ENCODE assay signal across 18 cellular contexts in genomic region chr6:3623451-3624267, GRCh38.
DNase-seq lines count a peak whose midpoint lies in the region; ATAC-seq and TF ChIP-seq lines count a peak whose summit lies in the region.
"Had no signal": no experiment of that assay in that cellular context is flagged by ENCODE, and none has a peak within 500 bp of the region (broad histone marks: within the 10 kb centered on the region; RNA-seq: fewer than 3 reads in every experiment).

No MANE protein-coding gene starts in this region.

- intact Hi-C loops in cardiac septum (cut with DNase I): no loop called here
- intact Hi-C loops in Right ventricle myocardium inferior (cut with DNase I): no loop called here

- no peak overlapping the region for H3K4me3 Mint-ChIP-seq in type B pancreatic cell
- H3K4me3 Mint-ChIP-seq: activated T-helper 1 cell treated with anti-CD3 and anti-CD28 coated beads, Interleukin-12 subunit alpha, Interleukin-12 subunit beta, Interleukin-2, Interleukin-4 antibody, amounts not matched to agents 30 ng/mL and 10 ng/mL and 1 ng/mL, durations not matched to agents 14 hours and 24 hours and 36 hours; nephron had no signal

- H3K36me3 ChIP-seq in H7 (replicated peaks; ENCODE audit: control insufficient read depth, insufficient read depth, low read length): no peaks in the 10 kb centered on the region
- H3K36me3 ChIP-seq: gastrocnemius medialis had no signal

- TF ChIP-seq CTCF in type B pancreatic cell (conservative IDR thresholded peaks at IDR 0.05): no peak

- H3K4me1 Mint-ChIP-seq in type B pancreatic cell (ENCODE audit: unreplicated experiment): peaks cover 25% of the 10 kb centered on the region

- peak; percentile 38 for DNase-seq in cardiac septum (ENCODE audit: low spot score)
- no peak for DNase-seq in Right ventricle myocardium inferior (ENCODE audit: missing footprints)
- DNase-seq in activated T-cell treated with anti-CD3 and anti-CD28 coated beads, Interleukin-2, amount 50 U/mL, for 48 hours: peak; percentile 28 to 33
- DNase-seq in left kidney (ENCODE audit: low read depth, low spot score): peak; percentile 70
- DNase-seq in type B pancreatic cell (ENCODE audit: extremely low spot score, unreplicated experiment): peak; percentile 57
- DNase-seq in hippocampal formation (lab: John Stamatoyannopoulos, UW): no peak
- DNase-seq in DMS153 (lab: John Stamatoyannopoulos, UW): no peak
- no peak for DNase-seq in H7
- DNase-seq: activated CD4-positive, alpha-beta T cell treated with anti-CD3 and anti-CD28 coated beads for 1 hour; aorta; COR-L47; gastrocnemius medialis; immature natural killer cell; NCI-H1436; SHP77 treated with DMSO at 0.1 percent for 48 hours had no signal

- no peaks in the 10 kb centered on the region for H3K27me3 ChIP-seq in H7 (ENCODE audit: control insufficient read depth, insufficient read depth, low read length)

- no peak for ATAC-seq in Right ventricle myocardium inferior
- ATAC-seq: gastrocnemius medialis, HCT116 had no signal

- no peaks in the 10 kb centered on the region for H3K9me3 Mint-ChIP-seq in type B pancreatic cell
- H3K9me3 Mint-ChIP-seq: activated T-helper 1 cell treated with anti-CD3 and anti-CD28 coated beads, Interleukin-12 subunit alpha, Interleukin-12 subunit beta, Interleukin-2, Interleukin-4 antibody, amounts not matched to agents 30 ng/mL and 10 ng/mL and 1 ng/mL, durations not matched to agents 14 hours and 24 hours and 36 hours; immature natural killer cell; nephron had no signal

- no peak overlapping the region for H3K27ac Mint-ChIP-seq in type B pancreatic cell
- H3K27ac Mint-ChIP-seq: activated T-helper 1 cell treated with anti-CD3 and anti-CD28 coated beads, Interleukin-12 subunit alpha, Interleukin-12 subunit beta, Interleukin-2, Interleukin-4 antibody, amounts not matched to agents 30 ng/mL and 10 ng/mL and 1 ng/mL, durations not matched to agents 14 hours and 24 hours and 36 hours had no signal

- no peak overlapping the region for H3K4me3 ChIP-seq in H7 (ENCODE audit: insufficient read depth, low read depth, low read length)
- H3K4me3 ChIP-seq: gastrocnemius medialis had no signal

- no peaks in the 10 kb centered on the region for H3K36me3 Mint-ChIP-seq in type B pancreatic cell
- H3K36me3 Mint-ChIP-seq: immature natural killer cell had no signal

- peaks cover 12% of the 10 kb centered on the region for H3K27me3 Mint-ChIP-seq in type B pancreatic cell

Comparison
In these comparisons a context has a peak if more than half of its experiments do, and no peak if none do; other contexts are left out.
1. DNase-seq: peak in cardiac septum (single experiment), activated T-cell treated with anti-CD3 and anti-CD28 coated beads, Interleukin-2, amount 50 U/mL, for 48 hours (2 of 2), left kidney (single experiment) and type B pancreatic cell (single experiment); none in Right ventricle myocardium inferior (single experiment), hippocampal formation (0 of 2), DMS153 (single experiment) and H7 (single experiment).